In the genomic region with DNA sequence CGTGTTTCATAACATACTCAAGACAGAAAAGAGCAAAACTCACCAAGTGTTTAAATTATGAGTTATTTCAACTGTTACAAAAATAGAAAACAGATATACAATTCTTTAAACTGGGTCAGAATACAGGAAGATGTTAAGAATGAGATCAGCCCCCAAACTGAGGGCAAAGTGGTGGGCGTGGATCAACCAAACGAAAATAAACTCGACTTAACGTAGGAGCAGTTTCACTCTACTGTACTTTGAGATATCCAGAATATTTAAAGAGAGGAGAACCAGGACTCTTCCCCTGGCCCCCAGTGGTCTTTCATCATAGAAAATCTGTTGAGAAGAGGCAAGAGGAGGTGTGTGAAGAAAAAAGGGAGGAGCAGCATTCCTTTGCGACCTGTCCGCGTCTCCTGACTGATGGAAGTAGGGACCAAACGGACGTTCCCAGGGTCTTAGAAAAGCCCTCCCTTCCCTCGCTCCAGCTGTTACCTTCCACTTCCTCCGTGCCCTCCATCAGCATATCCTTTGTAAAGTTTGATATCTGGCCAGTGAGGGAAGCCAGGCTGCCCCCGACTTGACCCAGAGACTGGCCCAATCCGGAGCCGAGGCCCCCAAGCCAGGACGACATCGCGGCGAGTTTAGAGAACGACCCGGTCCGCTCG, we compare ENCODE assay signal across 8 cellular contexts. TPM values are rescaled to one million over a fixed set of nuclear protein-coding genes. Genes with fewer than 3 reads are reported as not detected.
DNase-seq lines count a peak whose midpoint lies in the region; ATAC-seq lines count a peak whose summit lies in the region.

No MANE protein-coding gene starts in this region.

- H3K27me3 Mint-ChIP-seq in activated naive CD4-positive, alpha-beta T cell treated with anti-CD3 and anti-CD28 coated beads for 36 hours (ENCODE audit: low read depth), result no peaks in the 10 kb centered on the region

- intact Hi-C loops in activated naive CD4-positive, alpha-beta T cell treated with anti-CD3 and anti-CD28 coated beads for 36 hours (cut with micrococcal nuclease), result no loop called here

- peak overlapping the region; percentile 98 for H3K27ac Mint-ChIP-seq in activated naive CD4-positive, alpha-beta T cell treated with anti-CD3 and anti-CD28 coated beads for 36 hours

- H3K4me1 Mint-ChIP-seq in activated naive CD4-positive, alpha-beta T cell treated with anti-CD3 and anti-CD28 coated beads for 36 hours (ENCODE audit: low read depth), result peaks cover 34% of the 10 kb centered on the region

- peaks cover 4% of the 10 kb centered on the region for H3K36me3 Mint-ChIP-seq in activated naive CD4-positive, alpha-beta T cell treated with anti-CD3 and anti-CD28 coated beads for 36 hours (ENCODE audit: low read depth)

- DNase-seq in AG08395 (ENCODE audit: low spot score) (peak; percentile 59), NCI-H446 (lab: John Stamatoyannopoulos, UW) (peak; percentile 38 to 59), glomerular endothelial cell (ENCODE audit: extremely low read depth, low read depth, low spot score) (peak; percentile 36), occipital lobe (lab: John Stamatoyannopoulos, UW) (peak; percentile 58)
- peak; percentile 25 for DNase-seq in activated naive CD4-positive, alpha-beta T cell treated with anti-CD3 and anti-CD28 coated beads for 36 hours
- DNase-seq in effector CD8-positive, alpha-beta T cell (lab: John Stamatoyannopoulos, UW), result no peak

- peak; percentile 3 for ATAC-seq in GM18502 (IDR thresholded peaks at IDR 0.05; ENCODE audit: poor library complexity, unreplicated experiment)
- ATAC-seq in HG03066 (IDR thresholded peaks at IDR 0.05; ENCODE audit: low read depth, unreplicated experiment), result peak; percentile 12

- CTCF ChIA-PET in activated naive CD4-positive, alpha-beta T cell treated with anti-CD3 and anti-CD28 coated beads for 36 hours (lab: Charles Lee), result interaction anchor here (1.0 to 1.2 kb wide), 2 partner anchors 9 to 42 kb away, joined by 3 read pairs; no protein-coding TSS in a partner anchor

- H3K9me3 Mint-ChIP-seq in activated naive CD4-positive, alpha-beta T cell treated with anti-CD3 and anti-CD28 coated beads for 36 hours, result no peaks in the 10 kb centered on the region

- peak overlapping the region; percentile 98 for H3K4me3 Mint-ChIP-seq in activated naive CD4-positive, alpha-beta T cell treated with anti-CD3 and anti-CD28 coated beads for 36 hours

RNA-seq across cellular contexts. Expression of a gene that starts 0.7 kb away (rescaled TPM):
- 10 to 100 TPM; 22.7 to 26.1 TPM for total RNA-seq in activated naive CD4-positive, alpha-beta T cell treated with anti-CD3 and anti-CD28 coated beads for 36 hours
- 19.6 and 23.0 TPM in 2 replicates for total RNA-seq in glomerular endothelial cell
- total RNA-seq in occipital lobe, result 49.4 TPM
